ENCODE assay signal across 9 cellular contexts in the genomic region with DNA sequence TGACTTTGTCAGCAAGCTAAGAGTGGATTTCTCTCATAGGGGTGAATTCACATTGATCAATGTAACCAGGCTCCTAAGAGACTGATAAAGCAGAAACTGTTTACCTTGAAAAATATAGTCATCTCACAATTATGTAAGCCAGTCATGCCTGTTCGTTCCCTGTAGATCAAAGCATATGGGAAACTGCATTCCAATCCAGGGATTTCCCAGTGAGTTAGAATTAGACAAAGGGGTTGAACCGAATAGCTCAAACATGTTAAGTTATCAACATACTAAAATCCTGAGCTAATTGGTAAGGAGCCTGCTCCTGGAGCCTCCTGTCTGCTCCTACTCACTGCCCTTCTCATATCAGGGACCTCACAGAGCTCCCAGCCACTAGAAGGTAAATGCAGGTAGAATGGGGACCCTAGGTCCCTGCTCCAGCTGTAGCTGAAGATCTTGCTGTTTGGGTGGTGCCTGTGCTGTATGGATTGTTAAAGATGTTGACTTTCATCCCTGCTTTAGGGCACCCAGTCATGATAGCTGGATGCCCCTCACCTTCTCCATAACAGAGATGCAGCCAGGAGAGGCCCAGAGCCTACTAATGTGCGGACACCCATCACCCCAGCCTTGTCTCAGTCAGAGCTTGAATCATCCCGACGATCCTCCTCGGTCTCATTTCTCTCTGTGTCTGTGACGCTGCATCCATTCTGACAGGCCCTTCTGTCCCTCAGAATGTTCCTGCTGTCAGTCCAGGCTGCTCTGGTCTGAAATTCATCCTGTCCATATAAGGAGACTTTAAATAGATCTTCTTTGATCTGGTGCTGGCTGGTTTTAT.
DNase-seq lines count a peak whose midpoint lies in the region; ATAC-seq, FAIRE-seq and TF ChIP-seq lines count a peak whose summit lies in the region.
"Had no signal": no experiment of that assay in that cellular context is flagged by ENCODE, and none has a peak within 500 bp of the region (broad histone marks: within the 10 kb centered on the region; RNA-seq: fewer than 3 reads in every experiment).

No MANE protein-coding gene starts in this region.

- FAIRE-seq in astrocyte (lab: Jason Lieb, UNC): no peak

- peak overlapping the region; percentile 70 for H3K4me2 ChIP-seq in BLaER1
- peak overlapping the region; percentile 29 for H3K4me2 ChIP-seq in astrocyte (ENCODE audit: low read length)

- H3K4me3 Mint-ChIP-seq in astrocyte (ENCODE audit: unreplicated experiment): no peak overlapping the region

- peak overlapping the region; percentile 36 for H2AFZ ChIP-seq in astrocyte (ENCODE audit: low read depth, low read length)

- H3K27me3 ChIP-seq in BLaER1 (no peaks in the 10 kb centered on the region), astrocyte (ENCODE audit: insufficient read depth, low read length) (no peaks in the 10 kb centered on the region)

- no peak for ATAC-seq in GM18498 (IDR thresholded peaks at IDR 0.05; ENCODE audit: unreplicated experiment)
- ATAC-seq in HG02759 (IDR thresholded peaks at IDR 0.05; ENCODE audit: unreplicated experiment): no peak
- no peak for ATAC-seq in GM21529 (IDR thresholded peaks at IDR 0.05; ENCODE audit: unreplicated experiment)

- H4K20me1 ChIP-seq in BLaER1 (no peaks in the 10 kb centered on the region), astrocyte (ENCODE audit: insufficient read depth, low read length) (no peaks in the 10 kb centered on the region)

- TF ChIP-seq CTCF in astrocyte (IDR thresholded peaks at IDR 0.05; ENCODE audit: insufficient read depth, low read depth, low read length): no peak

- H3K36me3 ChIP-seq in BLaER1 (no peaks in the 10 kb centered on the region), astrocyte (ENCODE audit: insufficient read depth, low read length) (no peaks in the 10 kb centered on the region), mesodermal cell (ENCODE audit: control insufficient read depth, insufficient read depth, low read length) (no peaks in the 10 kb centered on the region)

- peak overlapping the region; percentile 97 for H3K27ac Mint-ChIP-seq in astrocyte (ENCODE audit: unreplicated experiment)

- H3K27ac ChIP-seq in BLaER1: peak overlapping the region; percentile 57
- peak overlapping the region; percentile 6 for H3K27ac ChIP-seq in astrocyte (ENCODE audit: low read depth, low read length)
- H3K27ac ChIP-seq in mesodermal cell (ENCODE audit: low read depth, low read length, severe bottlenecking): peak overlapping the region; percentile 60

- 88% methylated on average over 5 to 6 of the region's 7 CpGs for WGBS in mesodermal cell (ENCODE audit: insufficient coverage in 2 of 2), 2 experiments

- H3K4me3 ChIP-seq in BLaER1: no peak overlapping the region
- H3K4me3 ChIP-seq in astrocyte (ENCODE audit: insufficient read depth, low read depth, low read length): no peak overlapping the region
- H3K4me3 ChIP-seq in mesodermal cell (ENCODE audit: extremely low read depth, insufficient read depth, low read length, poor library complexity, severe bottlenecking): no peak overlapping the region

- H3K9me3 Mint-ChIP-seq in astrocyte (ENCODE audit: unreplicated experiment): no peaks in the 10 kb centered on the region

- no peaks in the 10 kb centered on the region for H3K27me3 Mint-ChIP-seq in astrocyte (ENCODE audit: low read depth, unreplicated experiment)

- DNase-seq in HS-5 (ENCODE audit: low read depth): peak; percentile 72
- peak; percentile 81 for DNase-seq in astrocyte (ENCODE audit: low read depth)
- no peak for DNase-seq in NCI-H524 treated with DMSO at 0.1 percent for 48 hours (lab: John Stamatoyannopoulos, UW)
- DNase-seq: NCI-H1105 had no signal

- H3K4me1 Mint-ChIP-seq in astrocyte (ENCODE audit: low read depth, unreplicated experiment): peaks cover 35% of the 10 kb centered on the region

- H3K9me3 ChIP-seq in BLaER1 (peaks cover 3% of the 10 kb centered on the region; the same call in 1 of the 2 replicates), astrocyte (ENCODE audit: insufficient read depth, low read depth, low read length) (no peaks in the 10 kb centered on the region), mesodermal cell (ENCODE audit: control insufficient read depth, low read length) (no peaks in the 10 kb centered on the region)

- H3K9ac ChIP-seq in BLaER1 (no peak overlapping the region), astrocyte (ENCODE audit: low read length) (peak overlapping the region; percentile 14)

- no peaks in the 10 kb centered on the region for H3K79me2 ChIP-seq in astrocyte (ENCODE audit: insufficient read depth, low read length)

- peaks cover 100% of the 10 kb centered on the region for H3K4me1 ChIP-seq in BLaER1
- peaks cover 23% of the 10 kb centered on the region for H3K4me1 ChIP-seq in astrocyte (ENCODE audit: insufficient read depth, low read length)
- H3K4me1 ChIP-seq in mesodermal cell (ENCODE audit: control insufficient read depth, insufficient read depth, low read length, poor library complexity, severe bottlenecking): peaks cover 51% of the 10 kb centered on the region

- peaks cover 1% of the 10 kb centered on the region for H3K36me3 Mint-ChIP-seq in astrocyte (ENCODE audit: low read depth, unreplicated experiment)

Comparison
In these comparisons a context has a peak if more than half of its experiments do, and no peak if none do; other contexts are left out.
1. H3K27ac ChIP-seq: peak in every context shown above with its lines; median percentile 60 in mesodermal cell; 57 in BLaER1; 6 in astrocyte.